In genomic region chr1:171841050-171841910, GRCh38 we compare ENCODE assay signal across 8 cellular contexts. TPM values are rescaled to one million over a fixed set of nuclear protein-coding genes. Genes with fewer than 3 reads are reported as not detected.
DNase-seq lines count a peak whose midpoint lies in the region; ATAC-seq and TF ChIP-seq lines count a peak whose summit lies in the region.

DNM3 (plus strand) TSS chr1:171841498; CDS start chr1:171841657, 159 bp downstream.

- ATAC-seq in GM19035 (IDR thresholded peaks at IDR 0.05; ENCODE audit: unreplicated experiment) (peak; percentile 87), HG03342 (IDR thresholded peaks at IDR 0.05; ENCODE audit: unreplicated experiment) (peak; percentile 86)

- H3K4me3 Mint-ChIP-seq in endothelial cell (ENCODE audit: unreplicated experiment): peak within 1 kb of the TSS; percentile 98

- DNase-seq in AG09319 (ENCODE audit: extremely low read depth, low read depth) (peak; percentile 54), NCI-H748 treated with DMSO at 0.1 percent for 48 hours (lab: John Stamatoyannopoulos, UW) (peak; percentile 42), endothelial cell (ENCODE audit: low spot score) (peak; percentile 92)
- DNase-seq in activated CD8-positive, alpha-beta memory T cell treated with anti-CD3 and anti-CD28 coated beads, Interleukin-2, amount 50 U/mL, for 4 hours: peak; percentile 74
- peak; percentile 76 for DNase-seq in stimulated activated CD8-positive, alpha-beta memory T cell treated with anti-CD3 and anti-CD28 coated beads, Interleukin-12 subunit alpha, Interleukin-12 subunit beta, amount 100 ng/mL, for 4 hours (ENCODE audit: low read depth)

- peaks cover 6% of the 10 kb centered on the region for H3K27me3 Mint-ChIP-seq in endothelial cell (ENCODE audit: unreplicated experiment)

- TF ChIP-seq CTCF in AG09319 (IDR thresholded peaks at IDR 0.05; ENCODE audit: low read depth, low read length) (no peak), endothelial cell (IDR thresholded peaks at IDR 0.05; ENCODE audit: unreplicated experiment) (no peak)

- no peaks in the 10 kb centered on the region for H3K9me3 ChIP-seq in mesodermal cell (ENCODE audit: control insufficient read depth, low read length)

- WGBS in mesodermal cell (ENCODE audit: insufficient coverage in 2 of 2), 2 experiments: 0 to 1% methylated on average over 26 to 63 of the region's 85 CpGs

- H3K36me3 ChIP-seq in mesodermal cell (ENCODE audit: control insufficient read depth, insufficient read depth, low read length): no peaks in the 10 kb centered on the region

- no peaks in the 10 kb centered on the region for H3K36me3 Mint-ChIP-seq in endothelial cell (ENCODE audit: low read depth, unreplicated experiment)

- no peaks in the 10 kb centered on the region for H3K4me1 ChIP-seq in mesodermal cell (ENCODE audit: control insufficient read depth, insufficient read depth, low read length, poor library complexity, severe bottlenecking)

- peak within 1 kb of the TSS; percentile 62 for H3K4me3 ChIP-seq in mesodermal cell (ENCODE audit: extremely low read depth, insufficient read depth, low read length, poor library complexity, severe bottlenecking)

- H3K27ac ChIP-seq in mesodermal cell (ENCODE audit: low read depth, low read length, severe bottlenecking): peak within 1 kb of the TSS; percentile 60

- H3K9me3 Mint-ChIP-seq in endothelial cell (ENCODE audit: unreplicated experiment): no peaks in the 10 kb centered on the region

- peaks cover 19% of the 10 kb centered on the region for H3K4me1 Mint-ChIP-seq in endothelial cell (ENCODE audit: unreplicated experiment)

- peak within 1 kb of the TSS; percentile 75 for H3K27ac Mint-ChIP-seq in endothelial cell (ENCODE audit: unreplicated experiment)

RNA-seq across cellular contexts. Expression of gene DNM3, which starts in this region (rescaled TPM):
- total RNA-seq in endothelial cell (ENCODE audit: unreplicated experiment): 7.7 TPM
- 2.5 TPM for polyA plus RNA-seq in mesodermal cell (2013, experiment 1 of 2)
- 2.3 TPM for polyA plus RNA-seq in mesodermal cell (2013, experiment 2 of 2)

Comparison
In these comparisons a context has a peak if more than half of its experiments do, and no peak if none do; other contexts are left out.
1. Peak in every context shown above with its lines: DNase-seq, ATAC-seq, H3K4me3 ChIP-seq and H3K27ac ChIP-seq.
2. DNase-seq: peak in every context shown above with its lines; median percentile 92 in endothelial cell; 76 in stimulated activated CD8-positive, alpha-beta memory T cell treated with anti-CD3 and anti-CD28 coated beads, Interleukin-12 subunit alpha, Interleukin-12 subunit beta, amount 100 ng/mL, for 4 hours; 74 in activated CD8-positive, alpha-beta memory T cell treated with anti-CD3 and anti-CD28 coated beads, Interleukin-2, amount 50 U/mL, for 4 hours; 54 in AG09319; 42 in NCI-H748 treated with DMSO at 0.1 percent for 48 hours.